In the genomic region with DNA sequence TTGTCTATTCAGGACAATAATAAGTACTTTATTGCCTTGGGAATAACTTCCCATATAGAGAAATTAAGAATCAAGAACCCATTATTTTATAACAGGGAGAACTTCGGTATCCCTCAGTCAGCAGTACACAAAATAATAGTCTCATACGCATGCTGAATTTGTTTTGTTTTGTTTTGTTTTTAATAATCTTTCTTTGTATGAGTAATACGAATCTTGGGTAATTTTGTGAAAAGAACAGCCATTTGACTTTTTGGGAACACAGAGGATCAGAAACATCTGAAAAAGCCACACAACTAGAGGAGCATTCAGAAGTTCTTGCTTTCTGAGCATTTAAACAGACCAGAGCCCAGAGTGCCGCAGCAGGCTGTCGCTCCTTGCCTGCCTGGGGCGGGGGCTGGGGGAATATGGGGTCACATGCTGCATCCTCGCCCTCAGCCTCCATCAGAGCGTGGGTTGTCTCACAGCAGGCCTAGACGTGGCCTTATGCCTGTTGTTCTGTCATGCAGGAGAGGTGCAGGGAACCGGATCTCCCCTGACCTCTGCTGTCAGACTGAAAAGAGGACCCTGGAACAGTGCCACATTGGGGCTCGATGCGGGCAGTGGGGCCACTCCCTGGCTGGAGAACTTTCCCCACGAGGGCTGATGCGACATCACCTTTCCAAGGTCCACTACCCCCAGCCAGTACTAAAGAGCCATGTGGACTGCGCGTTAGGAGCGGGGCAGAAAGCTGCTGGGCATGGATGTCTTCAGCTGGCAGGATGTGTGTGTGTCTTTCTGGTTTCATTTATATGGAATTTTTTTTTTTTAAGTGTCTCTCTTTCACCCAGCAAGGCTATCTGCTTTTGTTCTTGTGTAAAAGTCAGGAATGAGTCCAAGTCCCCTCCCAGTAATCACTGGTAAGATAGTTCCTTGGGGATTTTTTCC, we compare ENCODE assay signal across 8 cellular contexts.
DNase-seq lines count a peak whose midpoint lies in the region; ATAC-seq and TF ChIP-seq lines count a peak whose summit lies in the region.

No MANE protein-coding gene starts in this region.

- H3K4me3 ChIP-seq in CD4-positive, CD25-positive, alpha-beta regulatory T cell (ENCODE audit: low read depth, low read length): no peak overlapping the region

- H3K27me3 ChIP-seq in CD4-positive, CD25-positive, alpha-beta regulatory T cell (ENCODE audit: control insufficient read depth, insufficient read depth, low read length): no peaks in the 10 kb centered on the region

- peak overlapping the region in 2 of 4 donors; percentile 16 to 88 for H3K4me3 Mint-ChIP-seq in CD4-positive, CD25-positive, alpha-beta regulatory T cell

- H3K9me3 ChIP-seq in CD4-positive, CD25-positive, alpha-beta regulatory T cell (ENCODE audit: control insufficient read depth in 2 of 2, low read length in 2 of 2): no peaks in the 10 kb centered on the region

- no peak for ATAC-seq in CD4-positive, CD25-positive, alpha-beta regulatory T cell (ENCODE audit: low read depth in 2 of 2)
- ATAC-seq in HG02571 (IDR thresholded peaks at IDR 0.05; ENCODE audit: unreplicated experiment): peak; percentile 69
- peak; percentile 19 for ATAC-seq in SK-N-SH treated with all-trans-retinoic acid at 6 μM for 48 hours

- peaks cover 7 to 13% (median 11%) of the 10 kb centered on the region in 4 donors for H3K4me1 Mint-ChIP-seq in CD4-positive, CD25-positive, alpha-beta regulatory T cell

- no peak overlapping the region for H3K27ac ChIP-seq in CD4-positive, CD25-positive, alpha-beta regulatory T cell (ENCODE audit: insufficient read depth, low read length, poor library complexity, severe bottlenecking)

- no peaks in the 10 kb centered on the region for H3K36me3 Mint-ChIP-seq in CD4-positive, CD25-positive, alpha-beta regulatory T cell

- H3K36me3 ChIP-seq in CD4-positive, CD25-positive, alpha-beta regulatory T cell (ENCODE audit: control insufficient read depth, insufficient read depth, low read length): no peaks in the 10 kb centered on the region

- no peaks in the 10 kb centered on the region for H3K4me1 ChIP-seq in CD4-positive, CD25-positive, alpha-beta regulatory T cell (ENCODE audit: control insufficient read depth, insufficient read depth, low read length, poor library complexity, severe bottlenecking)

- peaks cover 4% of the 10 kb centered on the region for H3K27me3 Mint-ChIP-seq in CD4-positive, CD25-positive, alpha-beta regulatory T cell

- H3K27ac Mint-ChIP-seq in CD4-positive, CD25-positive, alpha-beta regulatory T cell: peak overlapping the region in 2 of 3 donors; percentile 55 to 65

- no peaks in the 10 kb centered on the region for H3K9me3 Mint-ChIP-seq in CD4-positive, CD25-positive, alpha-beta regulatory T cell

- DNase-seq in CD4-positive, CD25-positive, alpha-beta regulatory T cell: no peak
- DNase-seq in left kidney (ENCODE audit: low read depth, low spot score): peak; percentile 79
- no peak for DNase-seq in pons (ENCODE audit: low spot score)
- no peak for DNase-seq in NCI-H128 (lab: John Stamatoyannopoulos, UW; ENCODE audit: unreplicated experiment)
- no peak for DNase-seq in stimulated activated CD4-positive, alpha-beta T cell treated with anti-CD3 and anti-CD28 coated beads, Interleukin-2, amount 100 ng/mL, for 24 hours
- no peak for DNase-seq in T-helper 1 cell

TF ChIP-seq in SK-N-SH treated with all-trans-retinoic acid at 6 μM for 48 hours, 23 proteins besides CTCF, POLR2A, EP300 and RAD21:
- TF ChIP-seq ESRRG (CRISPR knock-in tag; IDR thresholded peaks at IDR 0.05): 0 out of 2 replicates have a peak, but pooled peaks have one; percentile 6
- peak; percentile 62 for TF ChIP-seq ZFP3 (CRISPR knock-in tag; IDR thresholded peaks at IDR 0.05)
- TF ChIP-seq PATZ1 (CRISPR knock-in tag; IDR thresholded peaks at IDR 0.05; ENCODE audit: borderline replicate concordance): 0 out of 2 replicates have a peak, but pooled peaks have one; percentile 30
- TF ChIP-seq OSR1 (CRISPR knock-in tag; IDR thresholded peaks at IDR 0.05): no peak
- TF ChIP-seq SNAI2 (CRISPR knock-in tag; IDR thresholded peaks at IDR 0.05): peak; percentile 26; the same call in 1 of the 2 replicates
- no peak for TF ChIP-seq POU6F1 (CRISPR knock-in tag; IDR thresholded peaks at IDR 0.05; ENCODE audit: borderline replicate concordance, low read depth)
- 0 out of 2 replicates have a peak, but pooled peaks have one; percentile 69 for TF ChIP-seq TSHZ2 (CRISPR knock-in tag; IDR thresholded peaks at IDR 0.05)
TF ChIP-seq in SK-N-SH treated with all-trans-retinoic acid at 6 μM for 48 hours: peak in this region for 5.

Comparison
In these comparisons a context has a peak if more than half of its experiments do, and no peak if none do; other contexts are left out.
1. ATAC-seq: peak in HG02571 (single experiment) and SK-N-SH treated with all-trans-retinoic acid at 6 μM for 48 hours (single experiment); none in CD4-positive, CD25-positive, alpha-beta regulatory T cell (0 of 2).